ENCODE assay signal across 1 cellular context in the genomic region with DNA sequence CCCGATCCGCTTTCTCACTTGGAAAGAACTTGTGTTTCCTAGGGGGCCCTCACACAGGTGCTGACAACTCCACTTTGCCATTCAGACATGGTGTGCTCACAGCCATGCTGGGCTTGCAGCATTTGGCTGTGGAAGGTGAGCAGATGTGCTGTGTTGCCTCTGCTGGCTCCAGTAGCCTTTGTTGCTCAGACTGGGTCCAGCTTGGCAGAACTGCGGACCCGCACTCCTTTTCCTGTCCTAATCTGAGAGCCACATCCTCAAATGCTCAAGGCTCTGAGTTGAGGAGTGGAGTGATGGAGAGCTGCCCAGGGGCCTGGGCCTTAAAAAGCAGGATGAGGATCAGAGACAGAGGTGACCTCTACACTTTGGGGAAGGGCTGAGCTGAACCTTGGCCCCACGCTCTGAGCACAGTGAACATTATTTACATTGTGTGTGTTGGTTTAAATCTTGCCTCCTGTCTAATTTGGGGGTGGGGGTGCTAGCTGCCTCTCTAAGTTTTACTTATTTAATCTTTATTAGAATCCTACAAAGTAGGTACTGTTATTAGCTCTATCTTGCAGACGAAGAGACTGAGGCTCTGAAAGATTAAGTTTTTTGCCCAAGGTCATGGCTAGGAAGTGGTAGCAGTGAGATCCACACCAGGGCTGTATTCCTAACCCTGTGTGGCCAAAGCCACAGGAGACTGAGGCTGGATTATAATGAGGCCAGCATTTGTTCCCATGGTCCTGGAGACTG.
TF ChIP-seq lines count a peak whose summit lies in the region.

No MANE protein-coding gene starts in this region.

TF ChIP-seq in WTC11, 78 proteins besides CTCF, POLR2A, EP300 and RAD21 (continued from another document):
- TF ChIP-seq, protein P1, sequence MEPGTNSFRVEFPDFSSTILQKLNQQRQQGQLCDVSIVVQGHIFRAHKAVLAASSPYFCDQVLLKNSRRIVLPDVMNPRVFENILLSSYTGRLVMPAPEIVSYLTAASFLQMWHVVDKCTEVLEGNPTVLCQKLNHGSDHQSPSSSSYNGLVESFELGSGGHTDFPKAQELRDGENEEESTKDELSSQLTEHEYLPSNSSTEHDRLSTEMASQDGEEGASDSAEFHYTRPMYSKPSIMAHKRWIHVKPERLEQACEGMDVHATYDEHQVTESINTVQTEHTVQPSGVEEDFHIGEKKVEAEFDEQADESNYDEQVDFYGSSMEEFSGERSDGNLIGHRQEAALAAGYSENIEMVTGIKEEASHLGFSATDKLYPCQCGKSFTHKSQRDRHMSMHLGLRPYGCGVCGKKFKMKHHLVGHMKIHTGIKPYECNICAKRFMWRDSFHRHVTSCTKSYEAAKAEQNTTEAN (CRISPR knock-in tag; IDR thresholded peaks at IDR 0.05), result no peak
- TF ChIP-seq KAT7 (CRISPR knock-in tag; IDR thresholded peaks at IDR 0.05; ENCODE audit: borderline replicate concordance) (no peak), TEAD1 (CRISPR knock-in tag; IDR thresholded peaks at IDR 0.05) (no peak), RELA (CRISPR knock-in tag; IDR thresholded peaks at IDR 0.05; ENCODE audit: borderline replicate concordance) (no peak), ZNF263 (CRISPR knock-in tag; IDR thresholded peaks at IDR 0.05; ENCODE audit: low read depth) (no peak)
